In genomic region chr22:42468841-42469240, GRCh38 we compare ENCODE assay signal across 19 cellular contexts. TPM values are rescaled to one million over a fixed set of nuclear protein-coding genes. Genes with fewer than 3 reads are reported as not detected.
"Had no signal": no experiment of that assay in that cellular context is flagged by ENCODE, and none has a peak within 500 bp of the region (broad histone marks: within the 10 kb centered on the region; RNA-seq: fewer than 3 reads in every experiment).

No MANE protein-coding gene starts in this region.

- H3K4me3 ChIP-seq: colonic mucosa, neural progenitor cell, pancreas, thoracic aorta had no signal

- H3K27ac ChIP-seq: colonic mucosa, neural progenitor cell, pancreas, thoracic aorta had no signal

- DNase-seq: activated CD4-positive, alpha-beta memory T cell treated with anti-CD3 and anti-CD28 coated beads for 36 hours; activated gamma-delta T cell; activated T-cell treated with anti-CD3 and anti-CD28 coated beads, Interleukin-2, amount 50 U/mL, for 4 hours; colonic mucosa; effector CD4-positive, alpha-beta T cell; left ventricle myocardium superior; pancreas; stimulated activated CD4-positive, alpha-beta T cell treated with anti-CD3 and anti-CD28 coated beads, Interleukin-4, amount 100 ng/mL, for 24 hours; T-helper 2 cell had no signal

- H3K36me3 ChIP-seq: colonic mucosa, neural progenitor cell, pancreas, thoracic aorta had no signal

- FAIRE-seq: astrocyte, endothelial cell of umbilical vein, pancreas, TTC549 had no signal

- H3K4me1 Mint-ChIP-seq: mesothelial cell of epicardium had no signal

- H3K9me3 ChIP-seq: colonic mucosa, pancreas, thoracic aorta had no signal

- H3K4me3 Mint-ChIP-seq: activated CD4-positive, alpha-beta memory T cell treated with anti-CD3 and anti-CD28 coated beads for 36 hours; activated T-cell treated with anti-CD3 and anti-CD28 coated beads, Interleukin-2, amount 50 U/mL, for 4 hours; mesothelial cell of epicardium; neural progenitor cell; stimulated activated naive CD8-positive, alpha-beta T cell treated with anti-CD3 and anti-CD28 coated beads, Interleukin-15, Interleukin-2, amounts not matched to agents 100 ng/mL and 50 ng/mL, for 24 hours had no signal

- H3K9me3 Mint-ChIP-seq: activated CD4-positive, alpha-beta memory T cell treated with anti-CD3 and anti-CD28 coated beads for 36 hours; activated T-cell treated with anti-CD3 and anti-CD28 coated beads, Interleukin-2, amount 50 U/mL, for 4 hours; stimulated activated naive CD8-positive, alpha-beta T cell treated with anti-CD3 and anti-CD28 coated beads, Interleukin-15, Interleukin-2, amounts not matched to agents 100 ng/mL and 50 ng/mL, for 24 hours had no signal

- H3K36me3 Mint-ChIP-seq: activated CD4-positive, alpha-beta memory T cell treated with anti-CD3 and anti-CD28 coated beads for 36 hours; mesothelial cell of epicardium; neural progenitor cell had no signal

- ATAC-seq: activated CD4-positive, CD25-positive, alpha-beta regulatory T cell treated with anti-CD3 and anti-CD28 coated beads, Interleukin-2, amount 50 U/mL, for 24 hours; activated T-cell treated with anti-CD3 and anti-CD28 coated beads, Interleukin-2, amount 50 U/mL, for 4 hours; left ventricle myocardium superior; pancreas had no signal

- H3K27ac Mint-ChIP-seq: activated CD4-positive, alpha-beta memory T cell treated with anti-CD3 and anti-CD28 coated beads for 36 hours; mesothelial cell of epicardium; neural progenitor cell; stimulated activated naive CD8-positive, alpha-beta T cell treated with anti-CD3 and anti-CD28 coated beads, Interleukin-15, Interleukin-2, amounts not matched to agents 100 ng/mL and 50 ng/mL, for 24 hours had no signal

- H3K4me1 ChIP-seq: colonic mucosa, neural progenitor cell, pancreas had no signal

- H3K9ac ChIP-seq: neural progenitor cell had no signal

RNA-seq across cellular contexts. Expression of gene NFAM1, which starts 36.6 kb away (rescaled TPM):
- total RNA-seq: endothelial cell of umbilical vein, myocyte had no signal
- polyA plus RNA-seq: endothelial cell of umbilical vein, fibroblast of lung had no signal
